In genomic region chr1:1778827-1779675, GRCh38 we compare ENCODE assay signal across 8 cellular contexts. TPM values are rescaled to one million over a fixed set of nuclear protein-coding genes. Genes with fewer than 3 reads are reported as not detected.
DNase-seq lines count a peak whose midpoint lies in the region; ATAC-seq and TF ChIP-seq lines count a peak whose summit lies in the region.

No MANE protein-coding gene starts in this region.

- peak overlapping the region; percentile 1; the same call in 1 of the 2 replicates for H3K27ac ChIP-seq in DND-41 (ENCODE audit: low read length)
- peak overlapping the region; percentile 97 for H3K27ac ChIP-seq in HUES64 (ENCODE audit: low read depth, low read length)
- peak overlapping the region; percentile 96 for H3K27ac ChIP-seq in hepatocyte

- H3K9me3 ChIP-seq in DND-41 (ENCODE audit: insufficient read depth, low read length, severe bottlenecking) (no peaks in the 10 kb centered on the region), HUES64 (ENCODE audit: insufficient read depth, low read depth, low read length) (no peaks in the 10 kb centered on the region), hepatocyte (ENCODE audit: low read depth) (no peaks in the 10 kb centered on the region), skeletal muscle satellite cell (replicated peaks; ENCODE audit: low read length) (no peaks in the 10 kb centered on the region)

- no peaks in the 10 kb centered on the region for H3K9me2 ChIP-seq in hepatocyte (replicated peaks; ENCODE audit: insufficient read depth)

- H3K4me2 ChIP-seq in DND-41 (ENCODE audit: insufficient read depth, low read length) = peak overlapping the region; percentile 92
- peak overlapping the region; percentile 92 for H3K4me2 ChIP-seq in hepatocyte
- peak overlapping the region; percentile 95 for H3K4me2 ChIP-seq in skeletal muscle satellite cell (ENCODE audit: low read length)

- H3K4me3 ChIP-seq in DND-41 (ENCODE audit: low read depth in 1 of 2, low read length in 2 of 2) (peak overlapping the region; percentile 19 to 99; a peak in 3 of 4 replicates), HUES64 (ENCODE audit: low read length) (peak overlapping the region; percentile 80), hepatocyte (peak overlapping the region; percentile 64), skeletal muscle satellite cell (ENCODE audit: low read length) (peak overlapping the region; percentile 98)

- H3K9me3 Mint-ChIP-seq in activated naive CD8-positive, alpha-beta T cell treated with anti-CD3 and anti-CD28 coated beads for 36 hours = no peaks in the 10 kb centered on the region

- H3K79me2 ChIP-seq in DND-41 (ENCODE audit: insufficient read depth, low read length) = peaks cover 41% of the 10 kb centered on the region
- peaks cover 39% of the 10 kb centered on the region for H3K79me2 ChIP-seq in hepatocyte

- WGBS in HUES64 = 6% methylated on average over 51 of the region's 54 CpGs
- 20% methylated on average over 31 of the region's 54 CpGs for WGBS in hepatocyte (ENCODE audit: low lambda C conversion rate, missing lambda C conversion rate)

- peak overlapping the region; percentile 86 for H3K27ac Mint-ChIP-seq in activated naive CD8-positive, alpha-beta T cell treated with anti-CD3 and anti-CD28 coated beads for 36 hours

- DNase-seq in DND-41 = peak; percentile 80
- DNase-seq in SK-N-DZ (ENCODE audit: low spot score) = peak; percentile 35
- peak; percentile 90 for DNase-seq in activated naive CD8-positive, alpha-beta T cell treated with anti-CD3 and anti-CD28 coated beads for 36 hours
- DNase-seq in hepatocyte (ENCODE audit: low spot score) = peak; percentile 80
- DNase-seq in epidermal melanocyte (ENCODE audit: insufficient read length, low spot score) = no peak

- H3K9ac ChIP-seq in DND-41 (ENCODE audit: low read depth, low read length) (peak overlapping the region; percentile 99), HUES64 (ENCODE audit: low read depth, low read length) (peak overlapping the region; percentile 89), skeletal muscle satellite cell (ENCODE audit: low read depth, low read length) (peak overlapping the region; percentile 95)

- H3K4me1 Mint-ChIP-seq in activated naive CD8-positive, alpha-beta T cell treated with anti-CD3 and anti-CD28 coated beads for 36 hours = peaks cover 57% of the 10 kb centered on the region

- no peaks in the 10 kb centered on the region for H3K27me3 Mint-ChIP-seq in activated naive CD8-positive, alpha-beta T cell treated with anti-CD3 and anti-CD28 coated beads for 36 hours

- peaks cover 16% of the 10 kb centered on the region for H3K36me3 ChIP-seq in DND-41 (ENCODE audit: insufficient read depth, low read length)
- no peaks in the 10 kb centered on the region for H3K36me3 ChIP-seq in HUES64 (ENCODE audit: insufficient read depth, low read length)
- H3K36me3 ChIP-seq in hepatocyte (replicated peaks; ENCODE audit: insufficient read depth, low read depth) = no peaks in the 10 kb centered on the region
- H3K36me3 ChIP-seq in skeletal muscle satellite cell (ENCODE audit: insufficient read depth, low read length) = peaks cover 3% of the 10 kb centered on the region

- H3K4me3 Mint-ChIP-seq in activated naive CD8-positive, alpha-beta T cell treated with anti-CD3 and anti-CD28 coated beads for 36 hours = peak overlapping the region; percentile 54

- TF ChIP-seq CTCF in DND-41 (IDR thresholded peaks at IDR 0.05; ENCODE audit: borderline replicate concordance, extremely low read depth, low read length, poor library complexity, severe bottlenecking) (peak; percentile 48), hepatocyte (IDR thresholded peaks at IDR 0.05; ENCODE audit: poor library complexity) (peak; percentile 26)

- ATAC-seq in DND-41 (ENCODE audit: insufficient read depth, low read depth) = peak; percentile 70
- peak; percentile 66 for ATAC-seq in GM21390 (IDR thresholded peaks at IDR 0.05; ENCODE audit: unreplicated experiment)

- H3K4me1 ChIP-seq in DND-41 (ENCODE audit: insufficient read depth, low read length) (peaks cover 58% of the 10 kb centered on the region), HUES64 (ENCODE audit: insufficient read depth, low read length) (peaks cover 37% of the 10 kb centered on the region), hepatocyte (ENCODE audit: insufficient read depth) (peaks cover 66% of the 10 kb centered on the region), skeletal muscle satellite cell (ENCODE audit: control insufficient read depth, insufficient read depth, low read length) (peaks cover 68% of the 10 kb centered on the region)

- peaks cover 31% of the 10 kb centered on the region for H4K20me1 ChIP-seq in DND-41 (ENCODE audit: insufficient read depth, low read length)
- peaks cover 21% of the 10 kb centered on the region for H4K20me1 ChIP-seq in hepatocyte (ENCODE audit: insufficient read depth, poor library complexity, severe bottlenecking)

- peaks cover 18% of the 10 kb centered on the region for H3K36me3 Mint-ChIP-seq in activated naive CD8-positive, alpha-beta T cell treated with anti-CD3 and anti-CD28 coated beads for 36 hours

- H2AFZ ChIP-seq in DND-41 (ENCODE audit: low read depth, low read length) = peak overlapping the region; percentile 96
- peak overlapping the region; percentile 39 for H2AFZ ChIP-seq in hepatocyte

- H3K27me3 ChIP-seq in DND-41 (ENCODE audit: insufficient read depth, low read length, poor library complexity) (no peaks in the 10 kb centered on the region), HUES64 (ENCODE audit: insufficient read depth, low read length) (no peaks in the 10 kb centered on the region), hepatocyte (no peaks in the 10 kb centered on the region), skeletal muscle satellite cell (ENCODE audit: control insufficient read depth, insufficient read depth, low read length) (no peaks in the 10 kb centered on the region)

RNA-seq across cellular contexts. Expression of gene NADK, which starts 0.8 kb away (rescaled TPM):
- polyA plus RNA-seq in HUES64 (2013, experiment 1 of 2) = 39.5 TPM
- polyA plus RNA-seq in HUES64 (2013, experiment 2 of 2) = 35.2 TPM
- polyA plus RNA-seq in SK-N-DZ (2014; cell fraction: cytosol; rRNA removed) = 58.1 and 62.6 TPM in 2 replicates
- 154 and 166 TPM in 2 replicates for polyA plus RNA-seq in SK-N-DZ (2014; cell fraction: nucleus; rRNA removed)
- total RNA-seq in activated naive CD8-positive, alpha-beta T cell treated with anti-CD3 and anti-CD28 coated beads for 36 hours = 10 to 100 TPM; 74.7 to 77.1 TPM
- total RNA-seq in hepatocyte = 46.9 and 67.5 TPM in 2 replicates
- 57.3 and 68.2 TPM in 2 replicates for polyA plus RNA-seq in hepatocyte
- total RNA-seq in skeletal muscle satellite cell (2012; rRNA removed) = 43.0 and 43.6 TPM in 2 replicates

RNA-seq across cellular contexts. Expression of gene CDK11A, which starts 54.9 kb away (rescaled TPM):
- polyA plus RNA-seq in HUES64 (2013, experiment 1 of 2) = 18.7 TPM
- polyA plus RNA-seq in HUES64 (2013, experiment 2 of 2) = 18.1 TPM
- polyA plus RNA-seq in SK-N-DZ (2014; cell fraction: cytosol; rRNA removed) = 6.4 and 7.5 TPM in 2 replicates
- 86.9 and 154 TPM in 2 replicates for polyA plus RNA-seq in SK-N-DZ (2014; cell fraction: nucleus; rRNA removed)
- total RNA-seq in activated naive CD8-positive, alpha-beta T cell treated with anti-CD3 and anti-CD28 coated beads for 36 hours = 10 to 100 TPM; 64.2 to 65.0 TPM
- 9.2 and 19.5 TPM in 2 replicates for total RNA-seq in hepatocyte
- 30.9 and 41.6 TPM in 2 replicates for polyA plus RNA-seq in hepatocyte
- total RNA-seq in skeletal muscle satellite cell (2012; rRNA removed) = 7.1 and 10.5 TPM in 2 replicates

Comparison
In these comparisons a context has a peak if more than half of its experiments do, and no peak if none do; other contexts are left out.
1. H3K27ac ChIP-seq: peak in every context shown above with its lines; median percentile 97 in HUES64; 96 in hepatocyte; 1 in DND-41.